8 cellular contexts compared by ENCODE assay signal in genomic region chr7:99504603-99505323, GRCh38. TPM values are rescaled to one million over a fixed set of nuclear protein-coding genes. Genes with fewer than 3 reads are reported as not detected.
A peak's percentile ranks its signal among the peaks of the same experiment; 100 is the strongest.
DNase-seq lines count a peak whose midpoint lies in the region; ATAC-seq and TF ChIP-seq lines count a peak whose summit lies in the region.

Gene ZKSCAN5 (plus strand): TSS chr7:99504662. CDS start chr7:99506045, 1,383 bp downstream.

- no peaks in the 10 kb centered on the region for H3K9me3 Mint-ChIP-seq in memory B cell

- no peaks in the 10 kb centered on the region for H3K27me3 Mint-ChIP-seq in memory B cell

- peak within 1 kb of the TSS; percentile 85 for H3K27ac Mint-ChIP-seq in memory B cell

- H3K27ac ChIP-seq in effector memory CD4-positive, alpha-beta T cell (ENCODE audit: insufficient read depth, low read length, poor library complexity, severe bottlenecking): peak within 1 kb of the TSS; percentile 84

- no peaks in the 10 kb centered on the region for H3K27me3 ChIP-seq in effector memory CD4-positive, alpha-beta T cell (replicated peaks; ENCODE audit: control insufficient read depth, insufficient read depth, low read length, poor library complexity, severe bottlenecking)

- H3K4me1 Mint-ChIP-seq in memory B cell: peaks cover 12% of the 10 kb centered on the region

- peaks cover 2% of the 10 kb centered on the region for H3K36me3 Mint-ChIP-seq in memory B cell

- H3K9me3 ChIP-seq in effector memory CD4-positive, alpha-beta T cell (ENCODE audit: control insufficient read depth, low read length): no peaks in the 10 kb centered on the region

- peak; percentile 81 for ATAC-seq in memory B cell (ENCODE audit: low read depth)

- H3K4me3 ChIP-seq in effector memory CD4-positive, alpha-beta T cell (ENCODE audit: insufficient read depth, low read depth, low read length, poor library complexity, severe bottlenecking): peak within 1 kb of the TSS; percentile 92

- no peak for TF ChIP-seq CTCF in GM20000 (IDR thresholded peaks at IDR 0.05; ENCODE audit: extremely low read depth, missing control alignments)

- DNase-seq in COLO668 (lab: John Stamatoyannopoulos, UW; ENCODE audit: unreplicated experiment): peak; percentile 97
- peak; percentile 91 for DNase-seq in GM20000 (ENCODE audit: low spot score)
- peak; percentile 98 for DNase-seq in HT-29 (ENCODE audit: low spot score)
- DNase-seq in NK-92 treated with Interleukin-12 subunit alpha and Interleukin-12 subunit beta, amount 100 ng/mL, for 24 hours (lab: John Stamatoyannopoulos, UW): peak; percentile 98
- peak; percentile 100 for DNase-seq in activated CD8-positive, alpha-beta memory T cell treated with anti-CD3 and anti-CD28 coated beads for 24 hours
- DNase-seq in effector memory CD4-positive, alpha-beta T cell: peak; percentile 91 to 95 (median 95)
- peak; percentile 94 to 95 for DNase-seq in memory B cell (ENCODE audit: low spot score in 2 of 2)
- peak; percentile 93 for DNase-seq in stimulated activated CD8-positive, alpha-beta memory T cell treated with anti-CD3 and anti-CD28 coated beads, Interleukin-12 subunit alpha, Interleukin-12 subunit beta, amount 100 ng/mL, for 1 hour (ENCODE audit: low read depth)

- H3K36me3 ChIP-seq in effector memory CD4-positive, alpha-beta T cell (ENCODE audit: control insufficient read depth, insufficient read depth, low read length): no peaks in the 10 kb centered on the region

- peaks cover 23% of the 10 kb centered on the region for H3K4me1 ChIP-seq in effector memory CD4-positive, alpha-beta T cell (ENCODE audit: control insufficient read depth, insufficient read depth, low read length, poor library complexity, severe bottlenecking)

- peak within 1 kb of the TSS; percentile 96 for H3K4me3 Mint-ChIP-seq in memory B cell

RNA-seq across cellular contexts. Expression of gene ZKSCAN5, which starts in this region (rescaled TPM):
- 8.5 and 9.7 TPM in 2 replicates for total RNA-seq in HT-29 (2014; rRNA removed; shearing (Covaris generic))

Comparison
In these comparisons a context has a peak if more than half of its experiments do, and no peak if none do; other contexts are left out.
1. Peak in every context shown above with its lines: DNase-seq, ATAC-seq, H3K4me3 ChIP-seq and H3K27ac ChIP-seq.